In the genomic region with DNA sequence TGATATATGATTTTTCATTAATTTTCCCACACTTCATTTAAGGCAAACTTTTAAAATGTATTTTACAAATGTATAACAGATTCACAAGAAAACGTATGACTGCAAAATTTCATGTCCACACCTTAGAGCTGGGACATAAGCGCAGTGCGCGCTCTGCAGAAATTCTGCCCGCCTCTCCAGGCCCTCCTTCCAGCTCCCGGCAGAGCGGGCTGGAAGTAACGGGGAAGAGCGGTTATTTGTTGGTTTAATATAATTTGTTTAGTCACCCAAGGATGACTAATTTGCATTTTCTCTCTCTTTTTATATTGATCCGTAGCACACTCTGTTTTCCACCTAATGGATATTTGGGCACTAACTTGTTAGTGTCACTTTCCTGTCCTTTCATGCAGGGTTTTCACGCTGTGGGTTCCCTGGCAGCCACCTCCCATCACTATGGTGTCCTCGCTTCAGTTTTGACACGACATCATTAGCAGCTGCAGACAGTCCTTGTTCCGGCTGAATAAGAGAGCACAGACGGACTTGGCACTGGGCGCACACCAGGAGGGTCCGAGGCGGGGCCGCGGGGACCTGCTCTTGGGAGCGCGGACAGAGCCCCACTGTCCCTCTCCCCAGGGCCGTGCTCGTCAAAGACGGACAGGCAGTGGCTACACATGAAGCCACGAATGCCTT, we compare ENCODE assay signal across 9 cellular contexts.
DNase-seq lines count a peak whose midpoint lies in the region; ATAC-seq and TF ChIP-seq lines count a peak whose summit lies in the region.
"Had no signal": no experiment of that assay in that cellular context is flagged by ENCODE, and none has a peak within 500 bp of the region (broad histone marks: within the 10 kb centered on the region; RNA-seq: fewer than 3 reads in every experiment).

No MANE protein-coding gene starts in this region.

- H3K9me3 ChIP-seq in mucosa of descending colon (no peaks in the 10 kb centered on the region), aorta (ENCODE audit: control insufficient read depth, low read length) (no peaks in the 10 kb centered on the region)
- H3K9me3 ChIP-seq: BLaER1 had no signal

- peak; percentile 68 for ATAC-seq in Right ventricle myocardium inferior
- peak; percentile 49 for ATAC-seq in mucosa of descending colon
- ATAC-seq in aorta (ENCODE audit: low FRiP score), result peak; percentile 56
- no peak for ATAC-seq in GM21825 (IDR thresholded peaks at IDR 0.05; ENCODE audit: unreplicated experiment)

- H3K27ac ChIP-seq in aorta (ENCODE audit: low read depth in 1 of 2, low read length in 2 of 2), result no peak overlapping the region
- H3K27ac ChIP-seq: BLaER1 had no signal

- H3K36me3 ChIP-seq in mucosa of descending colon (ENCODE audit: low read depth), result no peaks in the 10 kb centered on the region
- H3K36me3 ChIP-seq in aorta (ENCODE audit: control insufficient read depth in 1 of 2, insufficient read depth in 2 of 2, low read length in 1 of 2), result no peaks in the 10 kb centered on the region
- H3K36me3 ChIP-seq: BLaER1 had no signal

- CTCF ChIA-PET in GM10248 (lab: Yijun Ruan, JAX), result no interaction called here

- H3K27me3 ChIP-seq in aorta (ENCODE audit: control insufficient read depth in 1 of 2, insufficient read depth in 2 of 2, low read length in 1 of 2), result no peaks in the 10 kb centered on the region
- H3K27me3 ChIP-seq: BLaER1 had no signal

- WGBS in aorta, 2 donors, result 38 to 39% methylated on average over 26 of the region's 26 CpGs

- intact Hi-C loops in Right ventricle myocardium inferior (cut with DNase I), result no loop called here
- intact Hi-C loops in cardiac septum (cut with DNase I), result no loop called here
- intact Hi-C loops in mucosa of descending colon (cut with DNase I, micrococcal nuclease), result no loop called here
- intact Hi-C loops in aorta (cut with DNase I), result no loop called here

- TF ChIP-seq CTCF in fibroblast of mammary gland (conservative IDR thresholded peaks at IDR 0.05; ENCODE audit: control insufficient read depth, insufficient read depth, low read depth, low read length), result no peak
- no peak for TF ChIP-seq CTCF in mucosa of descending colon (IDR thresholded peaks at IDR 0.05)
- TF ChIP-seq CTCF in GM10248 (IDR thresholded peaks at IDR 0.05; ENCODE audit: control extremely low read depth, extremely low read depth, low read depth, missing control alignments), result no peak

- peak overlapping the region; percentile 45 for H3K4me3 ChIP-seq in fibroblast of mammary gland (ENCODE audit: control insufficient read depth, low read depth, low read length)
- no peak overlapping the region for H3K4me3 ChIP-seq in mucosa of descending colon
- no peak overlapping the region for H3K4me3 ChIP-seq in aorta (ENCODE audit: low read length in 2 of 2)
- H3K4me3 ChIP-seq: BLaER1 had no signal

- peak; percentile 50 for DNase-seq in Right ventricle myocardium inferior (ENCODE audit: missing footprints)
- no peak for DNase-seq in cardiac septum (ENCODE audit: low spot score)
- peak; percentile 5 for DNase-seq in fibroblast of mammary gland (ENCODE audit: low read depth)
- DNase-seq in mucosa of descending colon, result no peak
- DNase-seq in aorta, result no peak
- no peak for DNase-seq in GM10248 (ENCODE audit: extremely low spot score)
- no peak for DNase-seq in COLO829 (ENCODE audit: low spot score)

- H3K4me1 ChIP-seq in mucosa of descending colon (ENCODE audit: low read depth) (no peaks in the 10 kb centered on the region), aorta (ENCODE audit: control insufficient read depth in 1 of 2, insufficient read depth in 2 of 2, low read length in 2 of 2) (no peaks in the 10 kb centered on the region)
- H3K4me1 ChIP-seq: BLaER1 had no signal

- POLR2A ChIA-PET in GM10248 (lab: Yijun Ruan, JAX), result no interaction called here

Comparison
In these comparisons a context has a peak if more than half of its experiments do, and no peak if none do; other contexts are left out.
1. DNase-seq: peak in Right ventricle myocardium inferior (single experiment) and fibroblast of mammary gland (single experiment); none in cardiac septum (single experiment), mucosa of descending colon (0 of 3), aorta (0 of 2), GM10248 (single experiment) and COLO829 (single experiment).